8 cellular contexts compared by ENCODE assay signal in genomic region chr12:53223391-53224267, GRCh38. TPM values are rescaled to one million over a fixed set of nuclear protein-coding genes. Genes with fewer than 3 reads are reported as not detected.
DNase-seq lines count a peak whose midpoint lies in the region; ATAC-seq, FAIRE-seq and TF ChIP-seq lines count a peak whose summit lies in the region.

No MANE protein-coding gene starts in this region.

- H3K27ac ChIP-seq in K562 (ENCODE audit: extremely low read depth, low read depth, low read length): no peak overlapping the region
- H3K27ac ChIP-seq in kidney (ENCODE audit: low read depth in 2 of 2, low read length in 2 of 2): peak overlapping the region in 1 of 2 donors; percentile 66
- peak overlapping the region; percentile 98 to 100 (median 99) for H3K27ac ChIP-seq in transverse colon

- H3K4me3 ChIP-seq in K562 (no peak overlapping the region), kidney (ENCODE audit: low read length in 2 of 2) (no peak overlapping the region), transverse colon (no peak overlapping the region)

- TF ChIP-seq CTCF in K562 (IDR thresholded peaks at IDR 0.05 in 2 of 3, conservative IDR thresholded peaks at IDR 0.05 in 1 of 3; ENCODE audit: insufficient read depth in 2 of 3, low read depth in 1 of 3, low read length in 3 of 3): no peak
- TF ChIP-seq CTCF in kidney (IDR thresholded peaks at IDR 0.05; ENCODE audit: borderline replicate concordance, extremely low read depth, insufficient read depth): no peak
- TF ChIP-seq CTCF in transverse colon (IDR thresholded peaks at IDR 0.05): no peak

- peak overlapping the region; percentile 91 for H3K27ac Mint-ChIP-seq in activated CD4-positive, alpha-beta T cell treated with anti-CD3 and anti-CD28 coated beads, Interleukin-2, amount 10 ng/mL, durations not matched to agents 7 days and 5 days

- no peaks in the 10 kb centered on the region for H3K9me3 Mint-ChIP-seq in activated CD4-positive, alpha-beta T cell treated with anti-CD3 and anti-CD28 coated beads, Interleukin-2, amount 10 ng/mL, durations not matched to agents 7 days and 5 days

- H3K36me3 ChIP-seq in K562 (ENCODE audit: control insufficient read depth, insufficient read depth, low read length) (no peaks in the 10 kb centered on the region), kidney (ENCODE audit: control insufficient read depth in 1 of 2, insufficient read depth in 2 of 2, low read length in 2 of 2) (no peaks in the 10 kb centered on the region), transverse colon (no peaks in the 10 kb centered on the region)

- H3K27me3 ChIP-seq in K562 (ENCODE audit: control insufficient read depth in 2 of 2, insufficient read depth in 2 of 2, low read length in 2 of 2): no peaks in the 10 kb centered on the region
- no peaks in the 10 kb centered on the region for H3K27me3 ChIP-seq in transverse colon

- in situ Hi-C loops in K562 (cut with MboI): no loop called here
- in situ Hi-C loops in transverse colon (cut with MboI; ENCODE audit: low pct_ligation_motif_present in 1 of 4, low pct_unique_long_range_greater_than_20kb in 1 of 4, low sequenced_read_pairs in 3 of 4): no loop called here

- peaks cover 11% of the 10 kb centered on the region for H3K79me2 ChIP-seq in K562 (ENCODE audit: control insufficient read depth, insufficient read depth, low read length)

- no peaks in the 10 kb centered on the region for H3K27me3 Mint-ChIP-seq in activated CD4-positive, alpha-beta T cell treated with anti-CD3 and anti-CD28 coated beads, Interleukin-2, amount 10 ng/mL, durations not matched to agents 7 days and 5 days

- peak overlapping the region; percentile 74 for H3K4me3 Mint-ChIP-seq in activated CD4-positive, alpha-beta T cell treated with anti-CD3 and anti-CD28 coated beads, Interleukin-2, amount 10 ng/mL, durations not matched to agents 7 days and 5 days

- POLR2A ChIA-PET in activated CD4-positive, alpha-beta T cell treated with anti-CD3 and anti-CD28 coated beads, Interleukin-2, amount 10 ng/mL, durations not matched to agents 7 days and 5 days (lab: Charles Lee): no interaction called here
- POLR2A ChIA-PET in K562 (lab: Yijun Ruan, JAX): interaction anchor here (1.0 kb wide), 2 partner anchors 44 to 46 kb away, joined by 3 to 4 read pairs; no protein-coding TSS in a partner anchor

- H4K20me1 ChIP-seq in K562 (replicated peaks; ENCODE audit: control insufficient read depth, insufficient read depth, low read length): no peaks in the 10 kb centered on the region

- BruUV-seq in K562 (replicated peaks; lab: Mats Ljungman, UMichigan): no TSS peak

- H2AFZ ChIP-seq in K562 (ENCODE audit: low read depth, low read length): peak overlapping the region; percentile 34

- intact Hi-C loops in K562 (cut with micrococcal nuclease): no loop called here
- intact Hi-C loops in kidney (cut with DNase I): no loop called here
- intact Hi-C loops in transverse colon (cut with DNase I; ENCODE audit: low total_unique reads): no loop called here

- peaks cover 26% of the 10 kb centered on the region for H3K36me3 Mint-ChIP-seq in activated CD4-positive, alpha-beta T cell treated with anti-CD3 and anti-CD28 coated beads, Interleukin-2, amount 10 ng/mL, durations not matched to agents 7 days and 5 days (ENCODE audit: low read depth)

- TF ChIP-seq RAD21 in K562 (CRISPR knock-in tag; conservative IDR thresholded peaks at IDR 0.05 in 1 of 2, IDR thresholded peaks at IDR 0.05 in 1 of 2): no peak

- DNase-seq in activated CD4-positive, alpha-beta T cell treated with anti-CD3 and anti-CD28 coated beads, Interleukin-2, amount 10 ng/mL, durations not matched to agents 7 days and 5 days: peak; percentile 53
- DNase-seq in activated CD4-positive, alpha-beta T cell treated with anti-CD3 and anti-CD28 coated beads, Interleukin-2, amount 50 U/mL, for 1 hour: no peak
- DNase-seq in K562 (ENCODE audit: extremely low read depth in 1 of 4, low spot score in 3 of 4) (peak in 2 of 4 experiments; percentile 42 to 54), kidney (peak; percentile 85), transverse colon (no peak), NCI-H748 treated with DMSO at 0.1 percent for 48 hours (lab: John Stamatoyannopoulos, UW) (no peak)

- WGBS in K562 (ENCODE audit: insufficient coverage, low coverage, missing lambda C conversion rate): 68% methylated on average over 7 of the region's 21 CpGs
- WGBS in transverse colon (ENCODE audit: low coverage in 1 of 2), 2 donors: 40% methylated on average over 21 of the region's 21 CpGs; no CpG with 5 or more reads in 1 of the 2 donors

- peaks cover 39 to 65% of the 10 kb centered on the region in 2 experiments for H3K4me1 ChIP-seq in K562 (replicated peaks in 1 of 2; ENCODE audit: control insufficient read depth in 2 of 2, insufficient read depth in 2 of 2, low read length in 2 of 2)
- peaks cover 8 to 22% of the 10 kb centered on the region in 2 donors for H3K4me1 ChIP-seq in kidney (ENCODE audit: control insufficient read depth in 1 of 2, insufficient read depth in 1 of 2, low read depth in 1 of 2, low read length in 2 of 2)
- H3K4me1 ChIP-seq in transverse colon: peaks cover 39 to 51% (median 46%) of the 10 kb centered on the region in 4 donors

- ATAC-seq in K562 (no peak), GM19455 (IDR thresholded peaks at IDR 0.05; ENCODE audit: unreplicated experiment) (no peak), HG03039 (IDR thresholded peaks at IDR 0.05; ENCODE audit: unreplicated experiment) (no peak)

- H3K4me1 Mint-ChIP-seq in activated CD4-positive, alpha-beta T cell treated with anti-CD3 and anti-CD28 coated beads, Interleukin-2, amount 10 ng/mL, durations not matched to agents 7 days and 5 days: peaks cover 59% of the 10 kb centered on the region

- H3K9me1 ChIP-seq in K562 (ENCODE audit: control insufficient read depth, insufficient read depth, low read length): no peaks in the 10 kb centered on the region

- peak overlapping the region in 1 of 2 experiments; percentile 81; a peak in 2 of 4 replicates for H3K9ac ChIP-seq in K562 (ENCODE audit: insufficient read depth in 1 of 2, low read depth in 2 of 2, low read length in 2 of 2)
- H3K9ac ChIP-seq in kidney (ENCODE audit: low read length in 2 of 2): peak overlapping the region; percentile 13 to 20

- TF ChIP-seq EP300 in K562 (IDR thresholded peaks at IDR 0.05; ENCODE audit: low read length) (no peak), transverse colon (IDR thresholded peaks at IDR 0.05; ENCODE audit: low read depth) (no peak)

- CTCF ChIA-PET in activated CD4-positive, alpha-beta T cell treated with anti-CD3 and anti-CD28 coated beads, Interleukin-2, amount 10 ng/mL, durations not matched to agents 7 days and 5 days (lab: Charles Lee): interaction anchor here (0.6 to 12.6 kb wide), 5 partner anchors 10 to 179 kb away, joined by 3 to 117 read pairs (median 4); partner anchors contain the start of gene ESPL1
- CTCF ChIA-PET in K562 (lab: Yijun Ruan, JAX; ENCODE audit: low intra/inter-chr PET ratio): no interaction called here

- FAIRE-seq in K562 (lab: Jason Lieb, UNC) (no peak), kidney (lab: Jason Lieb, UNC) (no peak)

- no peak for TF ChIP-seq POLR2A in K562 (conservative IDR thresholded peaks at IDR 0.05)
- no peak for TF ChIP-seq POLR2A in transverse colon (IDR thresholded peaks at IDR 0.05)

- no peaks in the 10 kb centered on the region for H3K9me3 ChIP-seq in K562 (replicated peaks; ENCODE audit: control insufficient read depth, insufficient read depth, low read depth, low read length)
- no peaks in the 10 kb centered on the region for H3K9me3 ChIP-seq in kidney (ENCODE audit: control insufficient read depth in 1 of 2, low read length in 2 of 2)
- H3K9me3 ChIP-seq in transverse colon: no peaks in the 10 kb centered on the region

- no peak overlapping the region for H3K4me2 ChIP-seq in K562 (ENCODE audit: insufficient read depth, low read length)

RNA-seq across cellular contexts. Expression of gene RARG, which starts 8.4 kb away (rescaled TPM):
- total RNA-seq in activated CD4-positive, alpha-beta T cell treated with anti-CD3 and anti-CD28 coated beads, Interleukin-2, amount 10 ng/mL, durations not matched to agents 7 days and 5 days: 10 to 100 TPM; 58.3 to 59.7 TPM
- 6.1 and 17.7 TPM in 2 replicates for total RNA-seq in K562 (2011; cell fraction: chromatin; rRNA removed; ENCODE audit: low replicate concordance)
- total RNA-seq in K562 (2011; cell fraction: nucleolus; rRNA removed): 8.7 and 10.3 TPM in 2 replicates
- 5.0 and 7.3 TPM in 2 replicates for total RNA-seq in K562 (2011; cell fraction: nucleoplasm; rRNA removed)
- total RNA-seq in K562 (2014; rRNA removed): 1.9 and 3.3 TPM in 2 replicates
- 1.8 and 3.1 TPM in 2 replicates for total RNA-seq in K562 (2014; rRNA removed; fragmentation: Illumina TruSeq; extraction: Trizol)
- 3.8 and 4.7 TPM in 2 replicates for total RNA-seq in K562 (2015; rRNA removed; fragmentation: Illumina TruSeq; extraction: Trizol)
- 7.6 and 9.4 TPM in 2 replicates for total RNA-seq in K562 (2021)
- 4.1 and 4.7 TPM in 2 replicates for polyA plus RNA-seq in K562 (2011; rRNA removed)
- 4.7 and 7.6 TPM in 2 replicates for polyA plus RNA-seq in K562 (2011; cell fraction: cytosol; rRNA removed)
- 10.9 and 15.3 TPM in 2 replicates for polyA plus RNA-seq in K562 (2011; cell fraction: nucleus; rRNA removed)
- polyA plus RNA-seq in K562 (2012): 3.6 and 5.4 TPM in 2 replicates
- polyA plus RNA-seq in K562 (2014; fragmentation: Illumina TruSeq; extraction: Trizol): 6.0 and 7.8 TPM in 2 replicates
- polyA plus RNA-seq in K562 (2014; fragmentation: Nextera tagmentation; extraction: Ambion mirVana): under 1 TPM; 0.18 to 0.36 TPM
- 4.9 and 6.5 TPM in 2 replicates for polyA plus RNA-seq in K562 (2014; rRNA removed)
- polyA minus RNA-seq in K562 (2011; rRNA and poly(A)+ RNA removed): 4.7 and 5.7 TPM in 2 replicates
- polyA minus RNA-seq in K562 (2011; cell fraction: cytosol; rRNA and poly(A)+ RNA removed): 5.7 and 9.6 TPM in 2 replicates
- 3.6 and 7.6 TPM in 2 replicates for polyA minus RNA-seq in K562 (2011; cell fraction: nucleus; rRNA and poly(A)+ RNA removed)
- 34.1 TPM for total RNA-seq in kidney
- polyA plus RNA-seq in kidney (ENCODE audit: insufficient read depth, low read depth, low replicate concordance): 13.2 TPM
- 10 to 100 TPM in 1 of 4 donors, 1 to 10 TPM in 2, not detected in 1; 2.6 to 15.4 (median 7.6) TPM for total RNA-seq in transverse colon

RNA-seq across cellular contexts. Expression of gene ITGB7, which starts 16.6 kb away (rescaled TPM):
- 100 to 1,000 TPM; 621 to 702 TPM for total RNA-seq in activated CD4-positive, alpha-beta T cell treated with anti-CD3 and anti-CD28 coated beads, Interleukin-2, amount 10 ng/mL, durations not matched to agents 7 days and 5 days
- 1.7 and 4.1 TPM in 2 replicates for total RNA-seq in K562 (2011; cell fraction: chromatin; rRNA removed; ENCODE audit: low replicate concordance)
- 3.6 and 8.2 TPM in 2 replicates for total RNA-seq in K562 (2011; cell fraction: nucleolus; rRNA removed)
- 2.3 and 2.7 TPM in 2 replicates for total RNA-seq in K562 (2011; cell fraction: nucleoplasm; rRNA removed)
- total RNA-seq in K562 (2014; rRNA removed): 1.3 and 1.9 TPM in 2 replicates
- 0.41 and 0.55 TPM in 2 replicates for total RNA-seq in K562 (2014; rRNA removed; fragmentation: Illumina TruSeq; extraction: Trizol)
- 0.54 and 0.64 TPM in 2 replicates for total RNA-seq in K562 (2015; rRNA removed; fragmentation: Illumina TruSeq; extraction: Trizol)
- 2.0 and 3.5 TPM in 2 replicates for total RNA-seq in K562 (2021)
- polyA plus RNA-seq in K562 (2011; rRNA removed): 0.98 and 1.5 TPM in 2 replicates
- polyA plus RNA-seq in K562 (2011; cell fraction: cytosol; rRNA removed): 1.2 and 2.2 TPM in 2 replicates
- polyA plus RNA-seq in K562 (2011; cell fraction: nucleus; rRNA removed): 3.1 and 4.5 TPM in 2 replicates
- 0.82 and 1.4 TPM in 2 replicates for polyA plus RNA-seq in K562 (2012)
- 0.57 and 0.67 TPM in 2 replicates for polyA plus RNA-seq in K562 (2014; fragmentation: Illumina TruSeq; extraction: Trizol)
- under 1 TPM; 0.06 to 0.10 TPM for polyA plus RNA-seq in K562 (2014; fragmentation: Nextera tagmentation; extraction: Ambion mirVana)
- polyA plus RNA-seq in K562 (2014; rRNA removed): 1.2 and 1.9 TPM in 2 replicates
- polyA minus RNA-seq in K562 (2011; rRNA and poly(A)+ RNA removed): 1.2 and 1.3 TPM in 2 replicates
- polyA minus RNA-seq in K562 (2011; cell fraction: cytosol; rRNA and poly(A)+ RNA removed): 0.95 and 2.7 TPM in 2 replicates
- polyA minus RNA-seq in K562 (2011; cell fraction: nucleus; rRNA and poly(A)+ RNA removed): 0.89 and 1.2 TPM in 2 replicates
- 14.5 TPM for total RNA-seq in kidney
- polyA plus RNA-seq in kidney (ENCODE audit: insufficient read depth, low read depth, low replicate concordance): 11.0 TPM
- 1 to 10 TPM in 3 of 4 donors, under 1 TPM in 1; 0.60 to 8.3 (median 2.9) TPM for total RNA-seq in transverse colon

RNA-seq across cellular contexts. Expression of gene CSAD, which starts 42.9 kb away (rescaled TPM):
- total RNA-seq in activated CD4-positive, alpha-beta T cell treated with anti-CD3 and anti-CD28 coated beads, Interleukin-2, amount 10 ng/mL, durations not matched to agents 7 days and 5 days: 10 to 100 TPM; 33.3 to 34.7 TPM
- 97.5 and 106 TPM in 2 replicates for total RNA-seq in K562 (2011; cell fraction: chromatin; rRNA removed; ENCODE audit: low replicate concordance)
- 53.5 and 54.7 TPM in 2 replicates for total RNA-seq in K562 (2011; cell fraction: nucleolus; rRNA removed)
- 60.6 and 65.8 TPM in 2 replicates for total RNA-seq in K562 (2011; cell fraction: nucleoplasm; rRNA removed)
- total RNA-seq in K562 (2014; rRNA removed) (8.1 and 8.5 TPM in 2 replicates), K562 (2014; rRNA removed; fragmentation: Illumina TruSeq; extraction: Trizol) (5.7 and 8.1 TPM in 2 replicates), K562 (2015; rRNA removed; fragmentation: Illumina TruSeq; extraction: Trizol) (6.7 and 7.0 TPM in 2 replicates), K562 (2021) (10.3 and 10.9 TPM in 2 replicates), kidney (39.1 TPM), transverse colon (100 to 1,000 TPM in 1 of 4 donors, 10 to 100 TPM in 3; 29.1 to 142 (median 39.2) TPM)
- polyA plus RNA-seq in K562 (2011; rRNA removed) (19.6 and 26.6 TPM in 2 replicates), K562 (2014; fragmentation: Illumina TruSeq; extraction: Trizol) (11.1 and 16.8 TPM in 2 replicates), K562 (2014; fragmentation: Nextera tagmentation; extraction: Ambion mirVana) (1 to 10 TPM; 1.8 to 2.4 TPM), K562 (2014; rRNA removed) (17.1 TPM in 2 replicates), kidney (ENCODE audit: insufficient read depth, low read depth, low replicate concordance) (24.0 TPM)
- polyA plus RNA-seq in K562 (2011; cell fraction: cytosol; rRNA removed): 5.5 and 11.5 TPM in 2 replicates
- 109 and 129 TPM in 2 replicates for polyA plus RNA-seq in K562 (2011; cell fraction: nucleus; rRNA removed)
- 7.6 and 29.6 TPM in 2 replicates for polyA plus RNA-seq in K562 (2012)
- 6.1 and 7.9 TPM in 2 replicates for polyA minus RNA-seq in K562 (2011; rRNA and poly(A)+ RNA removed)
- 6.1 TPM in 1 of 2 replicates, not detected in the other for polyA minus RNA-seq in K562 (2011; cell fraction: cytosol; rRNA and poly(A)+ RNA removed)
- 14.8 and 19.5 TPM in 2 replicates for polyA minus RNA-seq in K562 (2011; cell fraction: nucleus; rRNA and poly(A)+ RNA removed)

RNA-seq across cellular contexts. Expression of gene ZNF740, which starts 43.1 kb away (rescaled TPM):
- total RNA-seq in activated CD4-positive, alpha-beta T cell treated with anti-CD3 and anti-CD28 coated beads, Interleukin-2, amount 10 ng/mL, durations not matched to agents 7 days and 5 days: 10 to 100 TPM; 38.9 to 44.1 TPM
- total RNA-seq in K562 (2011; cell fraction: chromatin; rRNA removed; ENCODE audit: low replicate concordance): 77.6 and 121 TPM in 2 replicates
- total RNA-seq in K562 (2011; cell fraction: nucleolus; rRNA removed): 62.2 and 65.9 TPM in 2 replicates
- 76.6 and 88.8 TPM in 2 replicates for total RNA-seq in K562 (2011; cell fraction: nucleoplasm; rRNA removed)
- total RNA-seq in K562 (2014; rRNA removed): 15.1 and 16.1 TPM in 2 replicates
- total RNA-seq in K562 (2014; rRNA removed; fragmentation: Illumina TruSeq; extraction: Trizol): 18.6 and 19.9 TPM in 2 replicates
- total RNA-seq in K562 (2015; rRNA removed; fragmentation: Illumina TruSeq; extraction: Trizol): 13.3 and 13.6 TPM in 2 replicates
- 39.6 and 46.4 TPM in 2 replicates for total RNA-seq in K562 (2021)
- 33.1 and 34.9 TPM in 2 replicates for polyA plus RNA-seq in K562 (2011; rRNA removed)
- 9.6 and 17.0 TPM in 2 replicates for polyA plus RNA-seq in K562 (2011; cell fraction: cytosol; rRNA removed)
- polyA plus RNA-seq in K562 (2011; cell fraction: nucleus; rRNA removed): 89.9 and 103 TPM in 2 replicates
- 12.8 and 21.6 TPM in 2 replicates for polyA plus RNA-seq in K562 (2012)
- polyA plus RNA-seq in K562 (2014; fragmentation: Illumina TruSeq; extraction: Trizol): 19.2 and 21.0 TPM in 2 replicates
- polyA plus RNA-seq in K562 (2014; fragmentation: Nextera tagmentation; extraction: Ambion mirVana): 1 to 10 TPM in 1 of 2 experiments, under 1 TPM in 1; 0.57 to 1.4 TPM
- 20.6 and 22.1 TPM in 2 replicates for polyA plus RNA-seq in K562 (2014; rRNA removed)
- polyA minus RNA-seq in K562 (2011; rRNA and poly(A)+ RNA removed): 32.3 and 37.3 TPM in 2 replicates
- polyA minus RNA-seq in K562 (2011; cell fraction: cytosol; rRNA and poly(A)+ RNA removed): 8.2 and 9.2 TPM in 2 replicates
- 45.2 and 63.6 TPM in 2 replicates for polyA minus RNA-seq in K562 (2011; cell fraction: nucleus; rRNA and poly(A)+ RNA removed)
- total RNA-seq in kidney: 58.3 TPM
- polyA plus RNA-seq in kidney (ENCODE audit: insufficient read depth, low read depth, low replicate concordance): 11.1 TPM
- total RNA-seq in transverse colon: 10 to 100 TPM in 3 of 4 donors, 1 to 10 TPM in 1; 9.7 to 21.9 (median 16.3) TPM

RNA-seq across cellular contexts. Expression of gene ESPL1, which starts 44.5 kb away (rescaled TPM):
- 100 to 1,000 TPM; 107 to 125 TPM for total RNA-seq in activated CD4-positive, alpha-beta T cell treated with anti-CD3 and anti-CD28 coated beads, Interleukin-2, amount 10 ng/mL, durations not matched to agents 7 days and 5 days
- 92.5 and 189 TPM in 2 replicates for total RNA-seq in K562 (2011; cell fraction: chromatin; rRNA removed; ENCODE audit: low replicate concordance)
- total RNA-seq in K562 (2011; cell fraction: nucleolus; rRNA removed): 92.7 and 104 TPM in 2 replicates
- total RNA-seq in K562 (2011; cell fraction: nucleoplasm; rRNA removed): 92.8 and 98.3 TPM in 2 replicates
- total RNA-seq in K562 (2014; rRNA removed) (18.7 and 22.9 TPM in 2 replicates), K562 (2014; rRNA removed; fragmentation: Illumina TruSeq; extraction: Trizol) (8.8 and 10.3 TPM in 2 replicates), K562 (2015; rRNA removed; fragmentation: Illumina TruSeq; extraction: Trizol) (18.8 and 19.0 TPM in 2 replicates), K562 (2021) (47.9 and 55.0 TPM in 2 replicates), kidney (1.5 TPM), transverse colon (10 to 100 TPM in 3 of 4 donors, 1 to 10 TPM in 1; 6.5 to 31.8 (median 18.8) TPM)
- polyA plus RNA-seq in K562 (2011; rRNA removed) (17.3 and 26.6 TPM in 2 replicates), K562 (2014; fragmentation: Illumina TruSeq; extraction: Trizol) (29.0 and 29.5 TPM in 2 replicates), K562 (2014; fragmentation: Nextera tagmentation; extraction: Ambion mirVana) (1 to 10 TPM; 1.2 to 1.6 TPM), K562 (2014; rRNA removed) (19.4 and 23.9 TPM in 2 replicates), kidney (ENCODE audit: insufficient read depth, low read depth, low replicate concordance) (2.9 TPM)
- polyA plus RNA-seq in K562 (2011; cell fraction: cytosol; rRNA removed): 15.8 and 25.6 TPM in 2 replicates
- polyA plus RNA-seq in K562 (2011; cell fraction: nucleus; rRNA removed): 88.4 and 110 TPM in 2 replicates
- 20.9 and 21.3 TPM in 2 replicates for polyA plus RNA-seq in K562 (2012)
- polyA minus RNA-seq in K562 (2011; rRNA and poly(A)+ RNA removed): 26.7 and 29.4 TPM in 2 replicates
- polyA minus RNA-seq in K562 (2011; cell fraction: cytosol; rRNA and poly(A)+ RNA removed): 16.5 and 18.8 TPM in 2 replicates
- polyA minus RNA-seq in K562 (2011; cell fraction: nucleus; rRNA and poly(A)+ RNA removed): 32.0 and 40.3 TPM in 2 replicates

Comparison
In these comparisons a context has a peak if more than half of its experiments do, and no peak if none do; other contexts are left out.
1. DNase-seq: peak in activated CD4-positive, alpha-beta T cell treated with anti-CD3 and anti-CD28 coated beads, Interleukin-2, amount 10 ng/mL, durations not matched to agents 7 days and 5 days (single experiment) and kidney (single experiment); none in activated CD4-positive, alpha-beta T cell treated with anti-CD3 and anti-CD28 coated beads, Interleukin-2, amount 50 U/mL, for 1 hour (single experiment), transverse colon (single experiment) and NCI-H748 treated with DMSO at 0.1 percent for 48 hours (single experiment).
2. RNA of gene ITGB7, which starts 16.6 kb away (total RNA-seq): 621 to 702 TPM in activated CD4-positive, alpha-beta T cell treated with anti-CD3 and anti-CD28 coated beads, Interleukin-2, amount 10 ng/mL, durations not matched to agents 7 days and 5 days; 14.5 TPM in kidney (single experiment), 0.60 to 8.3 TPM in transverse colon and 0.41 to 8.2 TPM in K562; every median in the first group is over 10 times any median in the second.